In genomic region chr2:99793022-99793421, GRCh38 we compare ENCODE assay signal across 27 cellular contexts.
"Had no signal": no experiment of that assay in that cellular context is flagged by ENCODE, and none has a peak within 500 bp of the region (broad histone marks: within the 10 kb centered on the region; RNA-seq: fewer than 3 reads in every experiment).

No MANE protein-coding gene starts in this region.

- H3K27me3 ChIP-seq: brain microvascular endothelial cell, cardiac muscle cell, MG63, SJSA1 had no signal

- H3K36me3 Mint-ChIP-seq: activated naive CD4-positive, alpha-beta T cell treated with anti-CD3 and anti-CD28 coated beads, Interleukin-2, amount 10 ng/mL, durations not matched to agents 7 days and 5 days had no signal

- H3K9ac ChIP-seq: KMS-11 had no signal

- DNase-seq: activated CD4-positive, alpha-beta T cell treated with anti-CD3 and anti-CD28 coated beads for 36 hours; activated CD4-positive, alpha-beta T cell treated with anti-CD3 and anti-CD28 coated beads, Interleukin-2, amount 50 U/mL, for 1 hour; activated CD8-positive, alpha-beta memory T cell treated with anti-CD3 and anti-CD28 coated beads, Interleukin-2, amount 50 U/mL, for 4 hours; activated CD8-positive, alpha-beta T cell treated with anti-CD3 and anti-CD28 coated beads for 36 hours; activated gamma-delta T cell treated with Interleukin-2 at 50 U/mL for 16 hours; activated naive CD4-positive, alpha-beta T cell treated with anti-CD3 and anti-CD28 coated beads, Interleukin-2, amount 10 ng/mL, durations not matched to agents 7 days and 5 days; activated naive CD8-positive, alpha-beta T cell treated with anti-CD3 and anti-CD28 coated beads for 36 hours; activated T-cell treated with anti-CD3 and anti-CD28 coated beads, Interleukin-2, amount 50 U/mL, for 72 hours; brain microvascular endothelial cell; MG63; NCI-H1048; NCI-H146; NCI-H1930; NCI-H2171 treated with DMSO at 0.1 percent for 48 hours; NCI-H226; NCI-H510A treated with DMSO at 0.1 percent for 48 hours; NCI-H69; NK-92 treated with Interleukin-12 subunit alpha and Interleukin-12 subunit beta, amount 100 ng/mL, for 24 hours; PC-3; SHP77 had no signal

- H3K4me1 Mint-ChIP-seq: activated CD4-positive, alpha-beta T cell treated with anti-CD3 and anti-CD28 coated beads for 36 hours; activated naive CD4-positive, alpha-beta T cell treated with anti-CD3 and anti-CD28 coated beads, Interleukin-2, amount 10 ng/mL, durations not matched to agents 7 days and 5 days; activated naive CD8-positive, alpha-beta T cell treated with anti-CD3 and anti-CD28 coated beads for 36 hours had no signal

- H3K27me3 Mint-ChIP-seq: activated CD4-positive, alpha-beta T cell treated with anti-CD3 and anti-CD28 coated beads for 36 hours; activated CD8-positive, alpha-beta T cell treated with anti-CD3 and anti-CD28 coated beads for 36 hours; activated naive CD4-positive, alpha-beta T cell treated with anti-CD3 and anti-CD28 coated beads, Interleukin-2, amount 10 ng/mL, durations not matched to agents 7 days and 5 days; IgD-negative memory B cell had no signal

- H3K4me3 ChIP-seq: cardiac muscle cell, MG63, SJSA1 had no signal

- H3K4me3 Mint-ChIP-seq: activated CD4-positive, alpha-beta T cell treated with anti-CD3 and anti-CD28 coated beads for 36 hours; activated CD8-positive, alpha-beta T cell treated with anti-CD3 and anti-CD28 coated beads for 36 hours; activated naive CD4-positive, alpha-beta T cell treated with anti-CD3 and anti-CD28 coated beads, Interleukin-2, amount 10 ng/mL, durations not matched to agents 7 days and 5 days; activated naive CD8-positive, alpha-beta T cell treated with anti-CD3 and anti-CD28 coated beads for 36 hours; activated T-cell treated with anti-CD3 and anti-CD28 coated beads, Interleukin-2, amount 50 U/mL, for 72 hours; IgD-negative memory B cell; T-helper 1 cell treated with Interleukin-12 subunit alpha and Interleukin-12 subunit beta and Interleukin-4 antibody, amounts not matched to agents 30 μg/mL and 1 μg/mL, for 36 hours had no signal

- H3K27ac ChIP-seq: brain microvascular endothelial cell, cardiac muscle cell, KMS-11, SJSA1 had no signal

- H3K27ac Mint-ChIP-seq: activated CD4-positive, alpha-beta T cell treated with anti-CD3 and anti-CD28 coated beads for 36 hours; activated CD8-positive, alpha-beta T cell treated with anti-CD3 and anti-CD28 coated beads for 36 hours; activated naive CD4-positive, alpha-beta T cell treated with anti-CD3 and anti-CD28 coated beads, Interleukin-2, amount 10 ng/mL, durations not matched to agents 7 days and 5 days; activated naive CD8-positive, alpha-beta T cell treated with anti-CD3 and anti-CD28 coated beads for 36 hours; activated T-cell treated with anti-CD3 and anti-CD28 coated beads, Interleukin-2, amount 50 U/mL, for 72 hours; activated T-helper 2 cell treated with anti-CD3 and anti-CD28 coated beads, Interferon-gamma antibody, Interleukin-2, Interleukin-4, amounts not matched to agents 10 μg/mL and 5 μg/mL and 100 μg/mL, durations not matched to agents 14 hours and 24 hours and 36 hours; IgD-negative memory B cell; T-helper 1 cell treated with Interleukin-12 subunit alpha and Interleukin-12 subunit beta and Interleukin-4 antibody, amounts not matched to agents 30 μg/mL and 1 μg/mL, for 36 hours had no signal

- ATAC-seq: activated CD4-positive, alpha-beta T cell treated with anti-CD3 and anti-CD28 coated beads for 36 hours; activated CD8-positive, alpha-beta T cell treated with anti-CD3 and anti-CD28 coated beads for 36 hours; activated T-cell treated with anti-CD3 and anti-CD28 coated beads, Interleukin-2, amount 50 U/mL, for 72 hours; PC-3; SK-N-SH treated with all-trans-retinoic acid at 6 μM for 48 hours had no signal

- H3K9me3 ChIP-seq: SJSA1 had no signal

- H3K4me2 ChIP-seq: KMS-11 had no signal

- H3K9me3 Mint-ChIP-seq: T-helper 1 cell treated with Interleukin-12 subunit alpha and Interleukin-12 subunit beta and Interleukin-4 antibody, amounts not matched to agents 30 μg/mL and 1 μg/mL, for 36 hours had no signal

- H3K4me1 ChIP-seq: SJSA1 had no signal

- H3K36me3 ChIP-seq: brain microvascular endothelial cell, cardiac muscle cell, MG63, SJSA1 had no signal
